Comparison of ENCODE assay signal across 16 cellular contexts in the genomic region with DNA sequence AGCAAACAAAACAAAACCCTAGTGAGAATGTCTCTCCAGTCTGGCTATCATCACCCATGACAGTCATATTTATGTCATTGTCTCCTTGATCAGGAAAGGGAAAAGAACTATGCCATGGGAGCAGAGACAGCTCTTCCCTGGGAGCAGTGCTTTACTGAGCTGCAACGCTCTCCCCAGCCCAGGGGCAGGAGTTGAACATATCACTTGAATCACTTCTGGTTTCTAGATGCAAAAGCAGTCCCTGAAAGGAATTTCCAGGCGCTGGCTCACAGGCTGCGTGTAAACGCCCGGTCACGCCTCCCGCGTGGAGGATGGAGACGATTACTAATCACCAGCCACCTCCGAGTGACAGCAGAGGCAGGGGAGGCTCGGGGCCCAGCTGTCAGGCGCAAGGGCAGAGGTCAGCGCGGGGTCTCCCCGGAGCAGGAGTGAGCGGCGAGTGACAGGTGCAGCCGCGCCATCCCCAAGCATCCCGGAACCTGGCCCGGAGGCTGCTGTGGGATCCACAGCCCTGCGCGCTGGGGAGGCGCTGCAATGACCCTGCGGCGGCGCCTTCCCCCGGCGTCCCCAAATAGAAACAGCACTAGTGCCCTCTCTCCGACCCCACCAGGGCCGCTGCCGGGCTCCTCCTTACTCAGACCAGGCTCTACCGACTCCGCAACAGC. TPM values are rescaled to one million over a fixed set of nuclear protein-coding genes. Genes with fewer than 3 reads are reported as not detected.
A peak's percentile ranks its signal among the peaks of the same experiment; 100 is the strongest.
DNase-seq lines count a peak whose midpoint lies in the region; ATAC-seq and TF ChIP-seq lines count a peak whose summit lies in the region.
"Had no signal": no experiment of that assay in that cellular context is flagged by ENCODE, and none has a peak within 500 bp of the region (broad histone marks: within the 10 kb centered on the region; RNA-seq: fewer than 3 reads in every experiment).

No MANE protein-coding gene starts in this region.

- DNase-seq in glutamatergic neuron: peak; percentile 80
- DNase-seq in myocyte (ENCODE audit: low read depth): peak; percentile 97
- DNase-seq in superior temporal gyrus (ENCODE audit: extremely low spot score): peak; percentile 34
- no peak for DNase-seq in UCSD-AML1 (lab: John Stamatoyannopoulos, UW; ENCODE audit: unreplicated experiment)
- DNase-seq in SKM-1 treated with dmso at 0.1 percent for 144 hours (lab: John Stamatoyannopoulos, UW; ENCODE audit: unreplicated experiment): no peak
- DNase-seq: activated CD4-positive, alpha-beta T cell treated with anti-CD3 and anti-CD28 coated beads, Interleukin-2, amount 50 U/mL, for 4 hours; Calu3; MG63; NCI-H526 treated with DMSO at 0.1 percent for 48 hours; T-cell; uterus had no signal

- H3K27me3 Mint-ChIP-seq in glutamatergic neuron (ENCODE audit: unreplicated experiment): peaks cover 5% of the 10 kb centered on the region

- H3K4me1 Mint-ChIP-seq in glutamatergic neuron (ENCODE audit: low read depth, unreplicated experiment): peaks cover 14% of the 10 kb centered on the region
- H3K4me1 Mint-ChIP-seq: T-cell had no signal

- peaks cover 12% of the 10 kb centered on the region for H3K9me3 Mint-ChIP-seq in glutamatergic neuron (ENCODE audit: unreplicated experiment)

- ATAC-seq in SK-N-SH treated with all-trans-retinoic acid at 6 μM for 48 hours: peak; percentile 80
- ATAC-seq in GM18858 (IDR thresholded peaks at IDR 0.05; ENCODE audit: unreplicated experiment): no peak
- ATAC-seq in HG03378 (IDR thresholded peaks at IDR 0.05; ENCODE audit: unreplicated experiment): no peak
- ATAC-seq: T-cell had no signal

- TF ChIP-seq CTCF in glutamatergic neuron (IDR thresholded peaks at IDR 0.05; ENCODE audit: partially characterized antibody, unreplicated experiment): no peak

- H3K27ac Mint-ChIP-seq in glutamatergic neuron (ENCODE audit: unreplicated experiment): peak overlapping the region; percentile 87
- H3K27ac Mint-ChIP-seq: activated naive CD8-positive, alpha-beta T cell; T-cell had no signal

- H3K36me3 Mint-ChIP-seq in glutamatergic neuron (ENCODE audit: unreplicated experiment): peaks cover 6% of the 10 kb centered on the region
- H3K36me3 Mint-ChIP-seq: activated naive CD8-positive, alpha-beta T cell; T-cell had no signal

- H3K4me3 Mint-ChIP-seq in glutamatergic neuron (ENCODE audit: unreplicated experiment): peak overlapping the region; percentile 88
- H3K4me3 Mint-ChIP-seq: activated naive CD8-positive, alpha-beta T cell; T-cell had no signal

TF ChIP-seq in SK-N-SH treated with all-trans-retinoic acid at 6 μM for 48 hours, 23 proteins besides CTCF, POLR2A, EP300 and RAD21:
- TF ChIP-seq, protein P1, sequence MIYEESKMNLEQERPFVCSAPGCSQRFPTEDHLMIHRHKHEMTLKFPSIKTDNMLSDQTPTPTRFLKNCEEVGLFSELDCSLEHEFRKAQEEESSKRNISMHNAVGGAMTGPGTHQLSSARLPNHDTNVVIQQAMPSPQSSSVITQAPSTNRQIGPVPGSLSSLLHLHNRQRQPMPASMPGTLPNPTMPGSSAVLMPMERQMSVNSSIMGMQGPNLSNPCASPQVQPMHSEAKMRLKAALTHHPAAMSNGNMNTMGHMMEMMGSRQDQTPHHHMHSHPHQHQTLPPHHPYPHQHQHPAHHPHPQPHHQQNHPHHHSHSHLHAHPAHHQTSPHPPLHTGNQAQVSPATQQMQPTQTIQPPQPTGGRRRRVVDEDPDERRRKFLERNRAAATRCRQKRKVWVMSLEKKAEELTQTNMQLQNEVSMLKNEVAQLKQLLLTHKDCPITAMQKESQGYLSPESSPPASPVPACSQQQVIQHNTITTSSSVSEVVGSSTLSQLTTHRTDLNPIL (CRISPR knock-in tag; IDR thresholded peaks at IDR 0.05; ENCODE audit: low read depth): no peak
- TF ChIP-seq, protein P2, sequence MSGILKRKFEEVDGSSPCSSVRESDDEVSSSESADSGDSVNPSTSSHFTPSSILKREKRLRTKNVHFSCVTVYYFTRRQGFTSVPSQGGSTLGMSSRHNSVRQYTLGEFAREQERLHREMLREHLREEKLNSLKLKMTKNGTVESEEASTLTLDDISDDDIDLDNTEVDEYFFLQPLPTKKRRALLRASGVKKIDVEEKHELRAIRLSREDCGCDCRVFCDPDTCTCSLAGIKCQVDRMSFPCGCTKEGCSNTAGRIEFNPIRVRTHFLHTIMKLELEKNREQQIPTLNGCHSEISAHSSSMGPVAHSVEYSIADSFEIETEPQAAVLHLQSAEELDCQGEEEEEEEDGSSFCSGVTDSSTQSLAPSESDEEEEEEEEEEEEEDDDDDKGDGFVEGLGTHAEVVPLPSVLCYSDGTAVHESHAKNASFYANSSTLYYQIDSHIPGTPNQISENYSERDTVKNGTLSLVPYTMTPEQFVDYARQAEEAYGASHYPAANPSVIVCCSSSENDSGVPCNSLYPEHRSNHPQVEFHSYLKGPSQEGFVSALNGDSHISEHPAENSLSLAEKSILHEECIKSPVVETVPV (CRISPR knock-in tag; IDR thresholded peaks at IDR 0.05): no peak
- TF ChIP-seq ZNF70 (CRISPR knock-in tag; IDR thresholded peaks at IDR 0.05): no peak
- TF ChIP-seq ZNF565 (CRISPR knock-in tag; conservative IDR thresholded peaks at IDR 0.05; ENCODE audit: low read depth): no peak
- no peak for TF ChIP-seq TCF4 (CRISPR knock-in tag; IDR thresholded peaks at IDR 0.05; ENCODE audit: borderline replicate concordance)
- TF ChIP-seq ESRRG (CRISPR knock-in tag; IDR thresholded peaks at IDR 0.05): no peak
- TF ChIP-seq ZFP30 (CRISPR knock-in tag; IDR thresholded peaks at IDR 0.05): no peak
- TF ChIP-seq PPARA (CRISPR knock-in tag; IDR thresholded peaks at IDR 0.05; ENCODE audit: borderline replicate concordance): no peak
- TF ChIP-seq ZNF8 (CRISPR knock-in tag; IDR thresholded peaks at IDR 0.05): no peak
- no peak for TF ChIP-seq ARNTL (CRISPR knock-in tag; IDR thresholded peaks at IDR 0.05; ENCODE audit: borderline replicate concordance, low read depth)
- TF ChIP-seq RARB (CRISPR knock-in tag; IDR thresholded peaks at IDR 0.05): no peak
- no peak for TF ChIP-seq SNAI2 (CRISPR knock-in tag; IDR thresholded peaks at IDR 0.05)
- no peak for TF ChIP-seq ZC3H10 (CRISPR knock-in tag; IDR thresholded peaks at IDR 0.05)
- TF ChIP-seq, protein P3, sequence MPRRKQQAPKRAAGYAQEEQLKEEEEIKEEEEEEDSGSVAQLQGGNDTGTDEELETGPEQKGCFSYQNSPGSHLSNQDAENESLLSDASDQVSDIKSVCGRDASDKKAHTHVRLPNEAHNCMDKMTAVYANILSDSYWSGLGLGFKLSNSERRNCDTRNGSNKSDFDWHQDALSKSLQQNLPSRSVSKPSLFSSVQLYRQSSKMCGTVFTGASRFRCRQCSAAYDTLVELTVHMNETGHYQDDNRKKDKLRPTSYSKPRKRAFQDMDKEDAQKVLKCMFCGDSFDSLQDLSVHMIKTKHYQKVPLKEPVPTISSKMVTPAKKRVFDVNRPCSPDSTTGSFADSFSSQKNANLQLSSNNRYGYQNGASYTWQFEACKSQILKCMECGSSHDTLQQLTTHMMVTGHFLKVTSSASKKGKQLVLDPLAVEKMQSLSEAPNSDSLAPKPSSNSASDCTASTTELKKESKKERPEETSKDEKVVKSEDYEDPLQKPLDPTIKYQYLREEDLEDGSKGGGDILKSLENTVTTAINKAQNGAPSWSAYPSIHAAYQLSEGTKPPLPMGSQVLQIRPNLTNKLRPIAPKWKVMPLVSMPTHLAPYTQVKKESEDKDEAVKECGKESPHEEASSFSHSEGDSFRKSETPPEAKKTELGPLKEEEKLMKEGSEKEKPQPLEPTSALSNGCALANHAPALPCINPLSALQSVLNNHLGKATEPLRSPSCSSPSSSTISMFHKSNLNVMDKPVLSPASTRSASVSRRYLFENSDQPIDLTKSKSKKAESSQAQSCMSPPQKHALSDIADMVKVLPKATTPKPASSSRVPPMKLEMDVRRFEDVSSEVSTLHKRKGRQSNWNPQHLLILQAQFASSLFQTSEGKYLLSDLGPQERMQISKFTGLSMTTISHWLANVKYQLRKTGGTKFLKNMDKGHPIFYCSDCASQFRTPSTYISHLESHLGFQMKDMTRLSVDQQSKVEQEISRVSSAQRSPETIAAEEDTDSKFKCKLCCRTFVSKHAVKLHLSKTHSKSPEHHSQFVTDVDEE (CRISPR knock-in tag; IDR thresholded peaks at IDR 0.05): no peak
- TF ChIP-seq BACH2 (CRISPR knock-in tag; IDR thresholded peaks at IDR 0.05; ENCODE audit: borderline replicate concordance): no peak
- TF ChIP-seq GLIS3 (CRISPR knock-in tag; IDR thresholded peaks at IDR 0.05): no peak
- TF ChIP-seq ZFP3 (CRISPR knock-in tag; IDR thresholded peaks at IDR 0.05): no peak
- TF ChIP-seq, protein P4, sequence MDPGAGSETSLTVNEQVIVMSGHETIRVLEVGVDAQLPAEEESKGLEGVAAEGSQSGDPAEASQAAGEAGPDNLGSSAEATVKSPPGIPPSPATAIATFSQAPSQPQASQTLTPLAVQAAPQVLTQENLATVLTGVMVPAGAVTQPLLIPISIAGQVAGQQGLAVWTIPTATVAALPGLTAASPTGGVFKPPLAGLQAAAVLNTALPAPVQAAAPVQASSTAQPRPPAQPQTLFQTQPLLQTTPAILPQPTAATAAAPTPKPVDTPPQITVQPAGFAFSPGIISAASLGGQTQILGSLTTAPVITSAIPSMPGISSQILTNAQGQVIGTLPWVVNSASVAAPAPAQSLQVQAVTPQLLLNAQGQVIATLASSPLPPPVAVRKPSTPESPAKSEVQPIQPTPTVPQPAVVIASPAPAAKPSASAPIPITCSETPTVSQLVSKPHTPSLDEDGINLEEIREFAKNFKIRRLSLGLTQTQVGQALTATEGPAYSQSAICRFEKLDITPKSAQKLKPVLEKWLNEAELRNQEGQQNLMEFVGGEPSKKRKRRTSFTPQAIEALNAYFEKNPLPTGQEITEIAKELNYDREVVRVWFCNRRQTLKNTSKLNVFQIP (CRISPR knock-in tag; IDR thresholded peaks at IDR 0.05; ENCODE audit: borderline replicate concordance, low read depth): no peak
- TF ChIP-seq CSDC2 (CRISPR knock-in tag; IDR thresholded peaks at IDR 0.05): no peak
- no peak for TF ChIP-seq TOX (CRISPR knock-in tag; IDR thresholded peaks at IDR 0.05; ENCODE audit: borderline replicate concordance)

RNA-seq across cellular contexts. Expression of a gene that starts 23.5 kb away (rescaled TPM):
- 63.9 TPM for total RNA-seq in glutamatergic neuron (ENCODE audit: unreplicated experiment)
- 210 and 261 TPM in 2 replicates for total RNA-seq in myocyte
- 56.6 TPM for polyA plus RNA-seq in myocyte (2012)
- total RNA-seq: Calu3 had no signal

RNA-seq across cellular contexts. Expression of a gene that starts 59.7 kb away (rescaled TPM):
- total RNA-seq in glutamatergic neuron (ENCODE audit: unreplicated experiment) (0.78 TPM), myocyte (23.7 and 125 TPM in 2 replicates)
- polyA plus RNA-seq in myocyte (2012): 24.9 TPM
- total RNA-seq: Calu3, mesenteric fat pad, T-cell had no signal

Comparison
In these comparisons a context has a peak if more than half of its experiments do, and no peak if none do; other contexts are left out.
1. DNase-seq: peak in glutamatergic neuron (single experiment), myocyte (single experiment) and superior temporal gyrus (single experiment); none in UCSD-AML1 (single experiment) and SKM-1 treated with dmso at 0.1 percent for 144 hours (single experiment).
2. RNA of a gene that starts 59.7 kb away (total RNA-seq): 23.7 to 125 TPM in myocyte; 0.78 TPM in glutamatergic neuron (single experiment); every median in the first group is over 10 times any median in the second.